Comparison of ENCODE assay signal across 32 cellular contexts in the genomic region with DNA sequence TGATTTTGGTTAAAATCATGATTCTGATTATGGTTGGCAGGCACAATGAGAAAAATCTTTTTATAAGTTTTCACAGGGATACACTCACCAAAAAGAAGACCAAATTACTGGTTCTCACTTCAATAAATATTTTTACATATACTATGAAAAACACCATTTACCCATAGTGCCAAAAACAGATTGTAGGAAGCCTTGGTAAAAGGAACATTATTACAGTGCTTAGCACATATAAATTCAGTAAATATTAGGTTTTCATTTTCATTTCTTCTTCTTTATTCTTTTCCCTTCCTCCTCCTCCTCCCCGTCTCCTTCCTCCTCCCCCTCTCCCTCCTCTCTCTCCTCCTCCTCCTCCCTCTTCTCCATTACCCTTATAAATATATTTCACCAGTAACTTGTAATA. TPM values are rescaled to one million over a fixed set of nuclear protein-coding genes. Genes with fewer than 3 reads are reported as not detected.
"Had no signal": no experiment of that assay in that cellular context is flagged by ENCODE, and none has a peak within 500 bp of the region (broad histone marks: within the 10 kb centered on the region; RNA-seq: fewer than 3 reads in every experiment).

No MANE protein-coding gene starts in this region.

- H3K9me3 ChIP-seq: psoas muscle, spleen, suprapubic skin, testis, tibial artery, transverse colon, upper lobe of right lung, uterus had no signal

- H3K4me1 Mint-ChIP-seq: naive thymus-derived CD4-positive, alpha-beta T cell; natural killer cell; neural progenitor cell; stimulated activated memory B cell treated with anti-CD40 and anti-IgM and Interleukin-4, amounts not matched to agents 10 μg/mL and 1 μg/mL and 100 μg/mL, for 72 hours; stimulated activated naive CD8-positive, alpha-beta T cell treated with anti-CD3 and anti-CD28 coated beads, Interleukin-15, amount 100 ng/mL, for 72 hours had no signal

- H3K27me3 ChIP-seq: neural progenitor cell, spleen, suprapubic skin, testis, tibial artery, transverse colon, upper lobe of right lung had no signal

- DNase-seq: naive thymus-derived CD4-positive, alpha-beta T cell; natural killer cell; occipital lobe; posterior cingulate gyrus; psoas muscle; right cardiac atrium; spleen; stimulated activated CD4-positive, alpha-beta T cell treated with anti-CD3 and anti-CD28 coated beads, Interleukin-12 subunit alpha, Interleukin-12 subunit beta, amount 100 ng/mL, for 4 hours; stimulated activated CD4-positive, alpha-beta T cell treated with anti-CD3 and anti-CD28 coated beads, Interleukin-1b, Interleukin-23, amount 100 ng/mL, for 48 hours; stimulated activated CD4-positive, alpha-beta T cell treated with anti-CD3 and anti-CD28 coated beads, Interleukin-4, amount 100 ng/mL, for 1 hour; stimulated activated CD4-positive, alpha-beta T cell treated with anti-CD3 and anti-CD28 coated beads, Interleukin-4, amount 100 ng/mL, for 4 hours; stimulated activated CD8-positive, alpha-beta memory T cell treated with anti-CD3 and anti-CD28 coated beads, Interleukin-4, amount 100 ng/mL, for 48 hours; stimulated activated naive CD4-positive, alpha-beta T cell; stimulated activated naive CD8-positive, alpha-beta T cell treated with anti-CD3 and anti-CD28 coated beads, Interleukin-15, amount 100 ng/mL, for 72 hours; stimulated activated naive CD8-positive, alpha-beta T cell treated with anti-CD3 and anti-CD28 coated beads, Interleukin-15, Interleukin-2, amounts not matched to agents 100 U/mL and 50 U/mL, for 24 hours; substantia nigra; testis; tibial artery; transverse colon; upper lobe of right lung; uterus had no signal

- H3K4me2 ChIP-seq: neural progenitor cell, smooth muscle cell had no signal

- H3K36me3 ChIP-seq: neural progenitor cell, spleen, suprapubic skin, tibial artery, transverse colon, upper lobe of right lung, uterus had no signal

- H3K9ac ChIP-seq: neural progenitor cell, parathyroid adenoma had no signal

- H2AFZ ChIP-seq: parathyroid adenoma had no signal

- ATAC-seq: naive thymus-derived CD4-positive, alpha-beta T cell; natural killer cell; psoas muscle; right cardiac atrium; sciatic nerve; stimulated activated naive CD8-positive, alpha-beta T cell treated with anti-CD3 and anti-CD28 coated beads, Interleukin-15, amount 100 ng/mL, for 72 hours; stimulated activated naive CD8-positive, alpha-beta T cell treated with anti-CD3 and anti-CD28 coated beads, Interleukin-15, Interleukin-2, amounts not matched to agents 100 U/mL and 50 U/mL, for 24 hours; upper lobe of right lung had no signal

- H3K27me3 Mint-ChIP-seq: progenitor cell of endocrine pancreas; stimulated activated memory B cell treated with anti-CD40 and anti-IgM and Interleukin-4, amounts not matched to agents 10 μg/mL and 1 μg/mL and 100 μg/mL, for 72 hours; stimulated activated naive CD8-positive, alpha-beta T cell treated with anti-CD3 and anti-CD28 coated beads, Interleukin-15, amount 100 ng/mL, for 72 hours; type B pancreatic cell had no signal

- H3K4me1 ChIP-seq: neural progenitor cell, parathyroid adenoma, spleen, testis, tibial artery, transverse colon, upper lobe of right lung, uterus had no signal

- H3K79me2 ChIP-seq: parathyroid adenoma had no signal

- H3K4me3 Mint-ChIP-seq: naive thymus-derived CD4-positive, alpha-beta T cell; natural killer cell; nephron; neural progenitor cell; stimulated activated memory B cell treated with anti-CD40 and anti-IgM and Interleukin-4, amounts not matched to agents 10 μg/mL and 1 μg/mL and 100 μg/mL, for 72 hours; stimulated activated naive CD8-positive, alpha-beta T cell treated with anti-CD3 and anti-CD28 coated beads, Interleukin-15, amount 100 ng/mL, for 72 hours; type B pancreatic cell had no signal

- H3K27ac Mint-ChIP-seq: naive thymus-derived CD4-positive, alpha-beta T cell; natural killer cell; nephron; neural progenitor cell; progenitor cell of endocrine pancreas; stimulated activated memory B cell treated with anti-CD40 and anti-IgM and Interleukin-4, amounts not matched to agents 10 μg/mL and 1 μg/mL and 100 μg/mL, for 72 hours; stimulated activated naive CD8-positive, alpha-beta T cell treated with anti-CD3 and anti-CD28 coated beads, Interleukin-15, amount 100 ng/mL, for 72 hours; type B pancreatic cell had no signal

- H3K27ac ChIP-seq: neural progenitor cell, parathyroid adenoma, psoas muscle, skin epidermis, spleen, suprapubic skin, testis, tibial artery, transverse colon, upper lobe of right lung, uterus had no signal

- H3K36me3 Mint-ChIP-seq: naive thymus-derived CD4-positive, alpha-beta T cell; natural killer cell; neural progenitor cell; stimulated activated memory B cell treated with anti-CD40 and anti-IgM and Interleukin-4, amounts not matched to agents 10 μg/mL and 1 μg/mL and 100 μg/mL, for 72 hours; type B pancreatic cell had no signal

- H3K9me3 Mint-ChIP-seq: stimulated activated memory B cell treated with anti-CD40 and anti-IgM and Interleukin-4, amounts not matched to agents 10 μg/mL and 1 μg/mL and 100 μg/mL, for 72 hours; stimulated activated naive CD8-positive, alpha-beta T cell treated with anti-CD3 and anti-CD28 coated beads, Interleukin-15, amount 100 ng/mL, for 72 hours had no signal

- H3K4me3 ChIP-seq: neural progenitor cell, psoas muscle, skin epidermis, smooth muscle cell, spleen, suprapubic skin, testis, tibial artery, transverse colon, upper lobe of right lung, uterus had no signal

RNA-seq across cellular contexts. Expression of a gene that starts 15.8 kb away (rescaled TPM):
- total RNA-seq: naive thymus-derived CD4-positive, alpha-beta T cell; natural killer cell; osteocyte; transverse colon had no signal
- polyA plus RNA-seq: naive thymus-derived CD4-positive, alpha-beta T cell had no signal
